1 cellular context compared by ENCODE assay signal in genomic region chr16:85488414-85488813, GRCh38.
TF ChIP-seq lines count a peak whose summit lies in the region.

No MANE protein-coding gene starts in this region.

TF ChIP-seq in SK-N-SH, 30 proteins besides CTCF, POLR2A, EP300 and RAD21 (continued from another document):
- TF ChIP-seq, protein P1, sequence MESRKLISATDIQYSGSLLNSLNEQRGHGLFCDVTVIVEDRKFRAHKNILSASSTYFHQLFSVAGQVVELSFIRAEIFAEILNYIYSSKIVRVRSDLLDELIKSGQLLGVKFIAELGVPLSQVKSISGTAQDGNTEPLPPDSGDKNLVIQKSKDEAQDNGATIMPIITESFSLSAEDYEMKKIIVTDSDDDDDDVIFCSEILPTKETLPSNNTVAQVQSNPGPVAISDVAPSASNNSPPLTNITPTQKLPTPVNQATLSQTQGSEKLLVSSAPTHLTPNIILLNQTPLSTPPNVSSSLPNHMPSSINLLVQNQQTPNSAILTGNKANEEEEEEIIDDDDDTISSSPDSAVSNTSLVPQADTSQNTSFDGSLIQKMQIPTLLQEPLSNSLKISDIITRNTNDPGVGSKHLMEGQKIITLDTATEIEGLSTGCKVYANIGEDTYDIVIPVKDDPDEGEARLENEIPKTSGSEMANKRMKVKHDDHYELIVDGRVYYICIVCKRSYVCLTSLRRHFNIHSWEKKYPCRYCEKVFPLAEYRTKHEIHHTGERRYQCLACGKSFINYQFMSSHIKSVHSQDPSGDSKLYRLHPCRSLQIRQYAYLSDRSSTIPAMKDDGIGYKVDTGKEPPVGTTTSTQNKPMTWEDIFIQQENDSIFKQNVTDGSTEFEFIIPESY (IDR thresholded peaks at IDR 0.05; ENCODE audit: borderline replicate concordance, low read depth), result no peak
- no peak for TF ChIP-seq TAF1 (IDR thresholded peaks at IDR 0.05; ENCODE audit: borderline replicate concordance, low read depth, low read length)
- TF ChIP-seq, protein P2, sequence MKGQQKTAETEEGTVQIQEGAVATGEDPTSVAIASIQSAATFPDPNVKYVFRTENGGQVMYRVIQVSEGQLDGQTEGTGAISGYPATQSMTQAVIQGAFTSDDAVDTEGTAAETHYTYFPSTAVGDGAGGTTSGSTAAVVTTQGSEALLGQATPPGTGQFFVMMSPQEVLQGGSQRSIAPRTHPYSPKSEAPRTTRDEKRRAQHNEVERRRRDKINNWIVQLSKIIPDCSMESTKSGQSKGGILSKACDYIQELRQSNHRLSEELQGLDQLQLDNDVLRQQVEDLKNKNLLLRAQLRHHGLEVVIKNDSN (IDR thresholded peaks at IDR 0.05; ENCODE audit: borderline replicate concordance, low read depth), result no peak
